Comparison of ENCODE assay signal across 38 cellular contexts in genomic region chr9:34732478-34732877, GRCh38. TPM values are rescaled to one million over a fixed set of nuclear protein-coding genes. Genes with fewer than 3 reads are reported as not detected.
"Had no signal": no experiment of that assay in that cellular context is flagged by ENCODE, and none has a peak within 500 bp of the region (broad histone marks: within the 10 kb centered on the region; RNA-seq: fewer than 3 reads in every experiment).

No MANE protein-coding gene starts in this region.

- H3K27me3 ChIP-seq: MG63 had no signal

- H3K36me3 ChIP-seq: MG63 had no signal

- H3K9ac ChIP-seq: KMS-11 had no signal

- H3K4me2 ChIP-seq: KMS-11 had no signal

- H3K27ac ChIP-seq: KMS-11 had no signal

- DNase-seq: Karpas-422, Kasumi-1, MG63, MM.1S, MV-4-11, NCI-H1048, NCI-H1092, NCI-H1092 treated with DMSO at 0.1 percent for 48 hours, NCI-H1105, NCI-H1105 treated with DMSO at 0.1 percent for 48 hours, NCI-H1417, NCI-H1417 treated with DMSO at 0.1 percent for 48 hours, NCI-H1436, NCI-H1436 treated with DMSO at 0.1 percent for 48 hours, NCI-H146, NCI-H1694, NCI-H1694 treated with DMSO at 0.1 percent for 48 hours, NCI-H187, NCI-H187 treated with DMSO at 0.1 percent for 48 hours, NCI-H1930, NCI-H2029, NCI-H2029 treated with DMSO at 0.1 percent for 48 hours, NCI-H2081, NCI-H2081 treated with DMSO at 0.1 percent for 48 hours, NCI-H2107, NCI-H2171, NCI-H2171 treated with DMSO at 0.1 percent for 48 hours, NCI-H2227 treated with DMSO at 0.1 percent for 48 hours, NCI-H226, NCI-H345, NCI-H446, NCI-H446 treated with DMSO at 0.1 percent for 48 hours, NCI-H510A had no signal

- H3K4me3 ChIP-seq: MG63 had no signal

- H3K9me3 ChIP-seq: MG63 had no signal

RNA-seq across cellular contexts. Expression of gene CCL21, which starts 22.5 kb away (rescaled TPM):
- total RNA-seq: LHCN-M2, M059J, MCF 10A, NCI-H460 had no signal

RNA-seq across cellular contexts. Expression of gene CCL19, which starts 41.4 kb away (rescaled TPM):
- total RNA-seq: LHCN-M2, M059J, MCF 10A, NCI-H460 had no signal
